8 cellular contexts compared by ENCODE assay signal in the genomic region with DNA sequence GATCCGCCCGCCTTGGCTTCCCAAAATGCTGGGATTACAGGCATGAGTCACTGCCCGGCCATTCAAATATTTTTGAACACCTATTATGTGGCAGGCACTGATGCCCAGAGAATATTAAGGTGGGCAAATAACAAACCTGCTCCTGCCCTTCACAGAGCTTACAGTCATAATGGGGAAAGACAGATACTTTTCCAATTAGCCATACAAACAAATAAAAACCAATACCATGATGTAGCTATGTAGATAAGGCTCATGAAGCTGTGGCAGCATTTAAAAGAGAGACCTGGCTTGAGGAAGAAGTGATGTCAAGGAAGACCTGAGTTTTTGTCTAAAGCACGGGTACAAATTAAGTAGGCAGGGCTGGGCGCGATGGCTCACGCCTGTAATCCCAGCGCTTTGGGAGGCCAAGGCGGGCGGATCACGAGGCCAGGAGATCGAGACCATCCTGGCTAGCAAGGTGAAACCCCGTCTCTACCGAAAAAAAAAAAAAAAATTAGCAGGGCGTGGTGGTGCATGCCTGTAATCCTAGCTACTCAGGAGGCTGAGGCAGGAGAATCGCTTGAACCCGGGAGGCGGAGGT. TPM values are rescaled to one million over a fixed set of nuclear protein-coding genes. Genes with fewer than 3 reads are reported as not detected.
DNase-seq lines count a peak whose midpoint lies in the region; ATAC-seq and TF ChIP-seq lines count a peak whose summit lies in the region.
"Not testable (repeated sequence)": the region's sequence is repeated elsewhere in the genome, so short reads cannot be mapped to it uniquely, and the experiment has no call there.

No MANE protein-coding gene starts in this region.

- BruUV-seq in Panc1 (replicated peaks; lab: Mats Ljungman, UMichigan); mammary epithelial cell (replicated peaks; lab: Mats Ljungman, UMichigan): not testable (repeated sequence)

- ATAC-seq in Panc1; natural killer cell treated with Interleukin-12 subunit alpha and Interleukin-12 subunit beta and Interleukin-15 and Interleukin-18, amount 100 ng/mL, for 72 hours; stimulated activated memory B cell treated with anti-CD40 and anti-IgM and Interleukin-4, amounts not matched to agents 10 μg/mL and 1 μg/mL and 100 μg/mL, for 72 hours: not testable (repeated sequence)

- not testable (repeated sequence) for H3K23me2 ChIP-seq in H9 (ENCODE audit: insufficient read length, low read depth, low read length, poor library complexity, severe bottlenecking)

- peak overlapping the region; percentile 86 to 93 for H3K4me3 Mint-ChIP-seq in H9
- H3K4me3 Mint-ChIP-seq in activated T-cell treated with anti-CD3 and anti-CD28 coated beads, Interleukin-2, amount 50 U/mL, for 24 hours: peak overlapping the region; percentile 87
- H3K4me3 Mint-ChIP-seq in natural killer cell treated with Interleukin-12 subunit alpha and Interleukin-12 subunit beta and Interleukin-15 and Interleukin-18, amount 100 ng/mL, for 72 hours: peak overlapping the region; percentile 97
- H3K4me3 Mint-ChIP-seq in stimulated activated memory B cell treated with anti-CD40 and anti-IgM and Interleukin-4, amounts not matched to agents 10 μg/mL and 1 μg/mL and 100 μg/mL, for 72 hours: peak overlapping the region; percentile 99

- not testable (repeated sequence) for H3K27me3 Mint-ChIP-seq in H9 (ENCODE audit: low read depth); activated T-cell treated with anti-CD3 and anti-CD28 coated beads, Interleukin-2, amount 50 U/mL, for 24 hours; natural killer cell treated with Interleukin-12 subunit alpha and Interleukin-12 subunit beta and Interleukin-15 and Interleukin-18, amount 100 ng/mL, for 72 hours; stimulated activated memory B cell treated with anti-CD40 and anti-IgM and Interleukin-4, amounts not matched to agents 10 μg/mL and 1 μg/mL and 100 μg/mL, for 72 hours

- H3K36me3 Mint-ChIP-seq in H9 (ENCODE audit: insufficient read depth in 1 of 3, low read depth in 3 of 3): peaks cover 0 to 18% (median 9%) of the 10 kb centered on the region in 3 experiments; a peak in 5 of 7 replicates
- H3K36me3 Mint-ChIP-seq in activated T-cell treated with anti-CD3 and anti-CD28 coated beads, Interleukin-2, amount 50 U/mL, for 24 hours (ENCODE audit: low read depth): peaks cover 43% of the 10 kb centered on the region
- peaks cover 14% of the 10 kb centered on the region for H3K36me3 Mint-ChIP-seq in natural killer cell treated with Interleukin-12 subunit alpha and Interleukin-12 subunit beta and Interleukin-15 and Interleukin-18, amount 100 ng/mL, for 72 hours
- peaks cover 30% of the 10 kb centered on the region for H3K36me3 Mint-ChIP-seq in stimulated activated memory B cell treated with anti-CD40 and anti-IgM and Interleukin-4, amounts not matched to agents 10 μg/mL and 1 μg/mL and 100 μg/mL, for 72 hours

- not testable (repeated sequence) for H3K27ac ChIP-seq in H9 (ENCODE audit: insufficient read length, low read depth, low read length); mammary epithelial cell (ENCODE audit: insufficient read depth, low read depth, low read length)
- peak overlapping the region; percentile 80; the same call in 1 of the 2 replicates for H3K27ac ChIP-seq in Panc1 (ENCODE audit: low read length)

- intact Hi-C loops in Panc1 (cut with micrococcal nuclease; ENCODE audit: unreplicated experiment); mammary epithelial cell (cut with micrococcal nuclease): not testable (repeated sequence)

- DNase-seq in AG10803 (ENCODE audit: low read depth); H9; Panc1 (ENCODE audit: low read depth, low spot score); activated T-cell treated with anti-CD3 and anti-CD28 coated beads, Interleukin-2, amount 50 U/mL, for 24 hours; mammary epithelial cell; fibroblast of the aortic adventitia (ENCODE audit: low read depth); natural killer cell treated with Interleukin-12 subunit alpha and Interleukin-12 subunit beta and Interleukin-15 and Interleukin-18, amount 100 ng/mL, for 72 hours (ENCODE audit: low spot score): not testable (repeated sequence)

- H3K27me3 ChIP-seq in H9 (ENCODE audit: insufficient read depth, low read length); Panc1 (ENCODE audit: control insufficient read depth, insufficient read depth, low read length); mammary epithelial cell (ENCODE audit: insufficient read depth, low read length): not testable (repeated sequence)

- H3K4me1 Mint-ChIP-seq in H9: peaks cover 14 to 15% of the 10 kb centered on the region in 2 experiments
- H3K4me1 Mint-ChIP-seq in activated T-cell treated with anti-CD3 and anti-CD28 coated beads, Interleukin-2, amount 50 U/mL, for 24 hours (ENCODE audit: low read depth): peaks cover 39% of the 10 kb centered on the region
- H3K4me1 Mint-ChIP-seq in natural killer cell treated with Interleukin-12 subunit alpha and Interleukin-12 subunit beta and Interleukin-15 and Interleukin-18, amount 100 ng/mL, for 72 hours (ENCODE audit: low read depth in 2 of 2): peaks cover 32 to 40% of the 10 kb centered on the region in 2 donors
- H3K4me1 Mint-ChIP-seq in stimulated activated memory B cell treated with anti-CD40 and anti-IgM and Interleukin-4, amounts not matched to agents 10 μg/mL and 1 μg/mL and 100 μg/mL, for 72 hours: peaks cover 31% of the 10 kb centered on the region

- H4K91ac ChIP-seq in H9 (ENCODE audit: insufficient read length, low read depth, low read length): not testable (repeated sequence)

- H3K79me2 ChIP-seq in H9 (ENCODE audit: insufficient read depth, low read length): not testable (repeated sequence)
- peaks cover 33% of the 10 kb centered on the region for H3K79me2 ChIP-seq in mammary epithelial cell (ENCODE audit: insufficient read depth, low read length)

- H4K20me1 ChIP-seq in H9 (ENCODE audit: control insufficient read depth, insufficient read depth, insufficient read length); mammary epithelial cell (ENCODE audit: insufficient read depth, low read length): not testable (repeated sequence)

- not testable (repeated sequence) for H3K18ac ChIP-seq in H9 (ENCODE audit: insufficient read length, low read depth, low read length)

- H3T11ph ChIP-seq in H9 (ENCODE audit: low read length): not testable (repeated sequence)

- not testable (repeated sequence) for TF ChIP-seq CTCF in AG10803 (conservative IDR thresholded peaks at IDR 0.05; ENCODE audit: low read length); H9 (conservative IDR thresholded peaks at IDR 0.05); Panc1 (IDR thresholded peaks at IDR 0.05); mammary epithelial cell (conservative IDR thresholded peaks at IDR 0.05 in 1 of 2, IDR thresholded peaks at IDR 0.05 in 1 of 2; ENCODE audit: extremely low read depth in 1 of 2, insufficient read depth in 1 of 2, low read depth in 1 of 2, low read length in 2 of 2); fibroblast of the aortic adventitia (IDR thresholded peaks at IDR 0.05; ENCODE audit: insufficient read depth, low read length)

- no CpG with 5 or more reads among the region's 18 CpGs for WGBS in H9 (ENCODE audit: extremely low coverage, insufficient read length, low lambda C conversion rate)
- WGBS in mammary epithelial cell (ENCODE audit: low coverage, missing lambda C conversion rate): 90% methylated on average over 15 of the region's 18 CpGs

- H3K9ac ChIP-seq in H9 (ENCODE audit: extremely low read depth, insufficient read length, low read length); mammary epithelial cell (ENCODE audit: insufficient read depth, low read length): not testable (repeated sequence)

- not testable (repeated sequence) for H4K5ac ChIP-seq in H9 (ENCODE audit: insufficient read length, low read depth, low read length)

- not testable (repeated sequence) for H3K4me1 ChIP-seq in H9 (ENCODE audit: insufficient read depth, low read length); Panc1 (ENCODE audit: control insufficient read depth, insufficient read depth, low read length)
- H3K4me1 ChIP-seq in mammary epithelial cell (ENCODE audit: insufficient read depth, low read length): peaks cover 15% of the 10 kb centered on the region

- POLR2A ChIA-PET in Panc1 (lab: Charles Lee): not testable (repeated sequence)

- not testable (repeated sequence) for H4K8ac ChIP-seq in H9 (replicated peaks; ENCODE audit: insufficient read length, low read depth, low read length)

- not testable (repeated sequence) for H2BK12ac ChIP-seq in H9 (ENCODE audit: insufficient read length, low read depth, low read length)

- H3K27ac Mint-ChIP-seq in H9: peak overlapping the region in 1 of 3 experiments; percentile 28; a peak in 1 of 7 replicates
- H3K27ac Mint-ChIP-seq in activated T-cell treated with anti-CD3 and anti-CD28 coated beads, Interleukin-2, amount 50 U/mL, for 24 hours: peak overlapping the region; percentile 77
- peak overlapping the region; percentile 91 to 98 for H3K27ac Mint-ChIP-seq in natural killer cell treated with Interleukin-12 subunit alpha and Interleukin-12 subunit beta and Interleukin-15 and Interleukin-18, amount 100 ng/mL, for 72 hours
- H3K27ac Mint-ChIP-seq in stimulated activated memory B cell treated with anti-CD40 and anti-IgM and Interleukin-4, amounts not matched to agents 10 μg/mL and 1 μg/mL and 100 μg/mL, for 72 hours: not testable (repeated sequence)

- H3K9me3 ChIP-seq in H9 (ENCODE audit: control insufficient read depth, low read depth, low read length); Panc1 (ENCODE audit: control insufficient read depth, insufficient read depth, low read depth, low read length); mammary epithelial cell (replicated peaks; ENCODE audit: insufficient read depth, low read length): not testable (repeated sequence)

- H2AK5ac ChIP-seq in H9 (ENCODE audit: insufficient read length, low read length): not testable (repeated sequence)

- H3K79me1 ChIP-seq in H9 (ENCODE audit: insufficient read depth, low read depth, low read length, poor library complexity, severe bottlenecking): not testable (repeated sequence)

- H3K4me3 ChIP-seq in AG10803 (ENCODE audit: low read length) (peak overlapping the region; percentile 84), Panc1 (ENCODE audit: low read depth in 2 of 2, low read length in 2 of 2) (peak overlapping the region; percentile 84 to 92), mammary epithelial cell (replicated peaks in 1 of 3; ENCODE audit: insufficient read depth in 1 of 3, low read depth in 2 of 3, low read length in 3 of 3) (peak overlapping the region; percentile 86 to 96 (median 91)), fibroblast of the aortic adventitia (ENCODE audit: low read depth, low read length) (peak overlapping the region; percentile 94)

- not testable (repeated sequence) for H3K4ac ChIP-seq in H9 (ENCODE audit: low read depth, low read length)

- H3K23ac ChIP-seq in H9 (ENCODE audit: insufficient read length, low read depth, low read length): not testable (repeated sequence)

- H2BK15ac ChIP-seq in H9 (ENCODE audit: low read depth, low read length): not testable (repeated sequence)

- in situ Hi-C loops in Panc1 (cut with HindIII; ENCODE audit: low pct_unique_long_range_greater_than_20kb, low sequenced_read_pairs); mammary epithelial cell (cut with MboI; ENCODE audit: low sequenced_read_pairs in 2 of 2): not testable (repeated sequence)

- H3K36me3 ChIP-seq in Panc1 (ENCODE audit: control insufficient read depth, insufficient read depth, low read length); mammary epithelial cell (ENCODE audit: insufficient read depth, low read length): not testable (repeated sequence)

- H3K4me2 ChIP-seq in H9 (ENCODE audit: insufficient read depth, insufficient read length, low read length) (peak overlapping the region; percentile 98), mammary epithelial cell (ENCODE audit: insufficient read depth, low read depth, low read length) (peak overlapping the region; percentile 64)

- H2BK120ac ChIP-seq in H9 (ENCODE audit: low read depth, low read length, poor library complexity, severe bottlenecking): not testable (repeated sequence)

- H3K9me3 Mint-ChIP-seq in H9; activated T-cell treated with anti-CD3 and anti-CD28 coated beads, Interleukin-2, amount 50 U/mL, for 24 hours; natural killer cell treated with Interleukin-12 subunit alpha and Interleukin-12 subunit beta and Interleukin-15 and Interleukin-18, amount 100 ng/mL, for 72 hours; stimulated activated memory B cell treated with anti-CD40 and anti-IgM and Interleukin-4, amounts not matched to agents 10 μg/mL and 1 μg/mL and 100 μg/mL, for 72 hours: not testable (repeated sequence)

- H3K56ac ChIP-seq in H9 (ENCODE audit: insufficient read length, low read depth, low read length): not testable (repeated sequence)

- not testable (repeated sequence) for H2BK5ac ChIP-seq in H9 (ENCODE audit: insufficient read length, low read length)

- not testable (repeated sequence) for H3K14ac ChIP-seq in H9 (ENCODE audit: insufficient read depth, low read length)

- dilution Hi-C loops in mammary epithelial cell (cut with HindIII; ENCODE audit: low sequenced_read_pairs): not testable (repeated sequence)

- not testable (repeated sequence) for H2BK20ac ChIP-seq in H9 (ENCODE audit: low read depth, low read length, poor library complexity, severe bottlenecking)

- CTCF ChIA-PET in Panc1 (lab: Charles Lee); mammary epithelial cell (lab: Charles Lee; ENCODE audit: low non-redundant PET): not testable (repeated sequence)

- not testable (repeated sequence) for H2AFZ ChIP-seq in H9 (ENCODE audit: low read length); mammary epithelial cell (ENCODE audit: low read depth, low read length)

RNA-seq across cellular contexts. Expression of a gene that starts 1.2 kb away (rescaled TPM):
- total RNA-seq in H9 (2021) (46.5 and 48.2 TPM in 2 replicates), Panc1 (2021; ENCODE audit: unreplicated experiment) (52.0 TPM), mammary epithelial cell (10 to 100 TPM; 41.3 to 72.2 TPM), fibroblast of the aortic adventitia (ENCODE audit: low replicate concordance) (22.4 and 33.6 TPM in 2 replicates)
- polyA plus RNA-seq in Panc1 (2012; ENCODE audit: insufficient read length): 64.3 TPM
- 41.7 TPM for polyA plus RNA-seq in mammary epithelial cell
- polyA minus RNA-seq in mammary epithelial cell: 155 TPM
- total RNA-seq in natural killer cell treated with Interleukin-12 subunit alpha and Interleukin-12 subunit beta and Interleukin-15 and Interleukin-18, amount 100 ng/mL, for 72 hours: 100 to 1,000 TPM; 102 to 124 TPM

RNA-seq across cellular contexts. Expression of a gene that starts 46.1 kb away (rescaled TPM):
- total RNA-seq in H9 (2021) (18.9 and 19.8 TPM in 2 replicates), Panc1 (2021; ENCODE audit: unreplicated experiment) (26.8 TPM), mammary epithelial cell (10 to 100 TPM; 34.1 to 67.2 TPM), fibroblast of the aortic adventitia (ENCODE audit: low replicate concordance) (26.9 and 29.8 TPM in 2 replicates)
- 16.7 TPM for polyA plus RNA-seq in Panc1 (2012; ENCODE audit: insufficient read length)
- polyA plus RNA-seq in mammary epithelial cell: 11.1 TPM
- polyA minus RNA-seq in mammary epithelial cell: 35.4 TPM
- total RNA-seq in natural killer cell treated with Interleukin-12 subunit alpha and Interleukin-12 subunit beta and Interleukin-15 and Interleukin-18, amount 100 ng/mL, for 72 hours: 10 to 100 TPM; 33.9 to 38.3 TPM
